ENCODE assay signal across 23 cellular contexts in the genomic region with DNA sequence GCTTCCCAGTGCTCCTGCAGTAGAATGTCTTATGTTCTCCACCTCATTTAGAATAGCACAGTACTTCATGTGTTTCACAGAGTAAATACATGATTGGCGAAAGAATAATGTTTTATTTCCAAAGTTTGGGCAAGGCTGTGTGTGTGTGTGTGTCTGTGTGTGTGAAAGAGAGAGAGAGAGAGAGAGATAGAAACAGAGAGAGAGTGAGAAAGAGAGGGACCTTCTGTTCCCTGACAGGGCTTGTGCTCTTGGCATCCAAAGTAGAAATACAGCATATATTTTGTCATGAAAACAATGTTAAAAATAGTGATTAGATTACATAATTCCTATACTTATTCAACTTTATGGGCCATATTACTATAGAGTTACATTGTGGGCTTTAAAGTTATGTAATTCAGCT.
"Had no signal": no experiment of that assay in that cellular context is flagged by ENCODE, and none has a peak within 500 bp of the region (broad histone marks: within the 10 kb centered on the region; RNA-seq: fewer than 3 reads in every experiment).

No MANE protein-coding gene starts in this region.

- H3K36me3 ChIP-seq: colonic mucosa, esophagus muscularis mucosa, esophagus squamous epithelium, gastrocnemius medialis, heart left ventricle, heart right ventricle had no signal

- H3K4me3 ChIP-seq: colonic mucosa, coronary artery, dorsolateral prefrontal cortex, esophagus muscularis mucosa, esophagus squamous epithelium, gastrocnemius medialis, heart left ventricle, heart right ventricle had no signal

- H3K27ac ChIP-seq: colonic mucosa, coronary artery, epithelial cell of prostate, esophagus squamous epithelium, foreskin keratinocyte, gastrocnemius medialis, heart left ventricle, heart right ventricle had no signal

- H3K27me3 ChIP-seq: colonic mucosa, dorsolateral prefrontal cortex, esophagus muscularis mucosa, esophagus squamous epithelium, gastrocnemius medialis, heart left ventricle, heart right ventricle had no signal

- H3K4me1 ChIP-seq: colonic mucosa, foreskin keratinocyte, gastrocnemius medialis, heart left ventricle, heart right ventricle had no signal

- H3K9me3 ChIP-seq: colonic mucosa, esophagus muscularis mucosa, esophagus squamous epithelium, gastrocnemius medialis, heart left ventricle, heart right ventricle had no signal

- DNase-seq: colonic mucosa; cortex of kidney; dermis blood vessel endothelial cell; dorsolateral prefrontal cortex; effector CD4-positive, alpha-beta T cell; effector CD8-positive, alpha-beta T cell; effector memory CD4-positive, alpha-beta T cell; effector memory CD8-positive, alpha-beta T cell; endodermal cell; erythroblast; esophagus squamous epithelium; foreskin fibroblast; foreskin keratinocyte; foreskin melanocyte; gastrocnemius medialis; glutamatergic neuron; head of caudate nucleus; heart left ventricle; heart right ventricle had no signal

- ATAC-seq: effector memory CD8-positive, alpha-beta T cell; esophagus mucosa; foreskin keratinocyte; gastrocnemius medialis; heart left ventricle; heart right ventricle had no signal
